ENCODE assay signal across 10 cellular contexts in genomic region chr10:69968830-69969229, GRCh38.
A peak's percentile ranks its signal among the peaks of the same experiment; 100 is the strongest.
DNase-seq lines count a peak whose midpoint lies in the region; ATAC-seq and TF ChIP-seq lines count a peak whose summit lies in the region.
"Had no signal": no experiment of that assay in that cellular context is flagged by ENCODE, and none has a peak within 500 bp of the region (broad histone marks: within the 10 kb centered on the region; RNA-seq: fewer than 3 reads in every experiment).

No MANE protein-coding gene starts in this region.

- H3K27ac ChIP-seq in A673 (ENCODE audit: low read depth, low read length, poor library complexity, severe bottlenecking) (peak overlapping the region; percentile 65), right atrium auricular region (no peak overlapping the region)

- H3K4me3 ChIP-seq in A673 (ENCODE audit: low read depth, low read length, poor library complexity, severe bottlenecking) (no peak overlapping the region), fibroblast of the aortic adventitia (ENCODE audit: low read depth, low read length) (no peak overlapping the region), right atrium auricular region (no peak overlapping the region)

- peak; percentile 75 for TF ChIP-seq CTCF in A673 (conservative IDR thresholded peaks at IDR 0.05; ENCODE audit: low read depth, low read length)
- peak; percentile 14 for TF ChIP-seq CTCF in GM13977 (IDR thresholded peaks at IDR 0.05; ENCODE audit: extremely low read depth, insufficient read depth, missing control alignments)
- peak; percentile 5 for TF ChIP-seq CTCF in fibroblast of the aortic adventitia (IDR thresholded peaks at IDR 0.05; ENCODE audit: insufficient read depth, low read length)
- no peak for TF ChIP-seq CTCF in right atrium auricular region (IDR thresholded peaks at IDR 0.05)

- peak; percentile 81 for DNase-seq in A673 (ENCODE audit: low spot score)
- DNase-seq in GM13977 (ENCODE audit: low spot score), result no peak
- DNase-seq in RPMI8226, result peak; percentile 18
- peak; percentile 14 for DNase-seq in fibroblast of the aortic adventitia (ENCODE audit: low read depth)
- DNase-seq in right atrium auricular region (ENCODE audit: low spot score), result no peak
- no peak for DNase-seq in HK-2 (ENCODE audit: unreplicated experiment)
- no peak for DNase-seq in stimulated activated CD4-positive, alpha-beta T cell treated with anti-CD3 and anti-CD28 coated beads, Interleukin-2, amount 100 ng/mL, for 48 hours
- DNase-seq: CD8-positive, alpha-beta T cell; stimulated activated CD4-positive, alpha-beta T cell treated with anti-CD3 and anti-CD28 coated beads, Interleukin-12 subunit alpha, Interleukin-12 subunit beta, amount 100 ng/mL, for 4 hours had no signal

- no TSS peak for BruUV-seq in A673 (replicated peaks; lab: Mats Ljungman, UMichigan)

- H3K9me3 ChIP-seq in A673 (ENCODE audit: low read depth, low read length, poor library complexity, severe bottlenecking) (no peaks in the 10 kb centered on the region), right atrium auricular region (no peaks in the 10 kb centered on the region)

- intact Hi-C loops in A673 (cut with micrococcal nuclease; ENCODE audit: unreplicated experiment), result loop anchor here (2.0 kb wide), 1 partner anchor 178 kb away; the partner anchor contains the start of gene TYSND1

- ATAC-seq in GM18867 (IDR thresholded peaks at IDR 0.05; ENCODE audit: unreplicated experiment), result no peak
- ATAC-seq: CD8-positive, alpha-beta T cell had no signal

- H3K4me1 ChIP-seq in A673 (ENCODE audit: insufficient read depth, low read length, poor library complexity, severe bottlenecking) (peaks cover 46% of the 10 kb centered on the region), right atrium auricular region (no peaks in the 10 kb centered on the region)

- POLR2A ChIA-PET in A673 (lab: Charles Lee; ENCODE audit: low non-redundant PET), result interaction anchor here (0.6 kb wide), 1 partner anchor 72 kb away, joined by 4 read pairs; no protein-coding TSS in a partner anchor

- H3K36me3 ChIP-seq in A673 (ENCODE audit: insufficient read depth, low read length, poor library complexity, severe bottlenecking) (no peaks in the 10 kb centered on the region), right atrium auricular region (no peaks in the 10 kb centered on the region)

- in situ Hi-C loops in GM13977 (cut with MboI; ENCODE audit: low pct_unique_long_range_greater_than_20kb, low sequenced_read_pairs, unreplicated experiment), result no loop called here

- no peaks in the 10 kb centered on the region for H3K27me3 ChIP-seq in A673 (replicated peaks; ENCODE audit: insufficient read depth, low read depth, low read length, poor library complexity)
- H3K27me3 ChIP-seq in right atrium auricular region, result no peaks in the 10 kb centered on the region

- CTCF ChIA-PET in A673 (lab: Charles Lee), result interaction anchor here (0.7 kb wide), 1 partner anchor 10 kb away, joined by 4 read pairs; no protein-coding TSS in a partner anchor

Comparison
In these comparisons a context has a peak if more than half of its experiments do, and no peak if none do; other contexts are left out.
1. DNase-seq: peak in A673 (single experiment), RPMI8226 (single experiment) and fibroblast of the aortic adventitia (single experiment); none in GM13977 (single experiment), right atrium auricular region (single experiment), HK-2 (single experiment) and stimulated activated CD4-positive, alpha-beta T cell treated with anti-CD3 and anti-CD28 coated beads, Interleukin-2, amount 100 ng/mL, for 48 hours (0 of 2).
2. CTCF ChIP-seq: peak in A673 (single experiment), GM13977 (single experiment) and fibroblast of the aortic adventitia (single experiment); none in right atrium auricular region (0 of 2).